ENCODE assay signal across 11 cellular contexts in genomic region chr4:121272526-121272925, GRCh38.
DNase-seq lines count a peak whose midpoint lies in the region; ATAC-seq, FAIRE-seq and TF ChIP-seq lines count a peak whose summit lies in the region.
"Had no signal": no experiment of that assay in that cellular context is flagged by ENCODE, and none has a peak within 500 bp of the region (broad histone marks: within the 10 kb centered on the region; RNA-seq: fewer than 3 reads in every experiment).

No MANE protein-coding gene starts in this region.

- H2AFZ ChIP-seq in parathyroid adenoma: no peak overlapping the region

- TF ChIP-seq CTCF in parathyroid adenoma (IDR thresholded peaks at IDR 0.05) (no peak), prostate gland (IDR thresholded peaks at IDR 0.05) (no peak)

- no peaks in the 10 kb centered on the region for H3K9me3 ChIP-seq in parathyroid adenoma (ENCODE audit: control insufficient read depth, low read length)
- no peaks in the 10 kb centered on the region for H3K9me3 ChIP-seq in prostate gland

- H3K27ac ChIP-seq in parathyroid adenoma: no peak overlapping the region
- H3K27ac ChIP-seq in prostate gland: no peak overlapping the region
- H3K27ac ChIP-seq: 22Rv1, HL-60 had no signal

- peak; percentile 61 to 74 for ATAC-seq in activated CD4-positive, CD25-positive, alpha-beta regulatory T cell treated with anti-CD3 and anti-CD28 coated beads, Interleukin-2, amount 50 U/mL, for 24 hours
- ATAC-seq in HG02798 (IDR thresholded peaks at IDR 0.05; ENCODE audit: poor library complexity, unreplicated experiment): peak; percentile 77

- H3K27me3 ChIP-seq in parathyroid adenoma (ENCODE audit: control insufficient read depth, insufficient read depth, low read length) (no peaks in the 10 kb centered on the region), prostate gland (replicated peaks; ENCODE audit: insufficient read depth) (no peaks in the 10 kb centered on the region)

- no peak for DNase-seq in activated CD4-positive, CD25-positive, alpha-beta regulatory T cell (lab: John Stamatoyannopoulos, UW)
- peak; percentile 67 for DNase-seq in RCC 7860 (ENCODE audit: low spot score)
- no peak for DNase-seq in prostate gland (ENCODE audit: low spot score)
- no peak for DNase-seq in activated naive CD4-positive, alpha-beta T cell treated with anti-CD3 and anti-CD28 coated beads, Interleukin-2, amount 50 U/mL, for 16 hours
- no peak for DNase-seq in activated gamma-delta T cell (lab: John Stamatoyannopoulos, UW)

- no peaks in the 10 kb centered on the region for H3K36me3 ChIP-seq in parathyroid adenoma (ENCODE audit: control insufficient read depth, insufficient read depth, low read length)
- no peaks in the 10 kb centered on the region for H3K36me3 ChIP-seq in prostate gland

- H3K9ac ChIP-seq in parathyroid adenoma: no peak overlapping the region

- FAIRE-seq in RCC 7860 (lab: Jason Lieb, UNC): no peak
- FAIRE-seq: colon had no signal

- H3K4me2 ChIP-seq in parathyroid adenoma (ENCODE audit: low read length): peak overlapping the region; percentile 49

- no peaks in the 10 kb centered on the region for H3K4me1 ChIP-seq in parathyroid adenoma
- H3K4me1 ChIP-seq in prostate gland (replicated peaks): no peaks in the 10 kb centered on the region

- H3K79me2 ChIP-seq in parathyroid adenoma: no peaks in the 10 kb centered on the region

- H3K4me3 ChIP-seq in parathyroid adenoma (ENCODE audit: low read depth, low read length): peak overlapping the region; percentile 3
- H3K4me3 ChIP-seq in prostate gland: no peak overlapping the region

- no peak for TF ChIP-seq POLR2A in prostate gland (IDR thresholded peaks at IDR 0.05)

- intact Hi-C loops in prostate gland (cut with DNase I): no loop called here

- WGBS in prostate gland: 44% methylated on average over 2 of the region's 2 CpGs
